ENCODE assay signal across 14 cellular contexts in the genomic region with DNA sequence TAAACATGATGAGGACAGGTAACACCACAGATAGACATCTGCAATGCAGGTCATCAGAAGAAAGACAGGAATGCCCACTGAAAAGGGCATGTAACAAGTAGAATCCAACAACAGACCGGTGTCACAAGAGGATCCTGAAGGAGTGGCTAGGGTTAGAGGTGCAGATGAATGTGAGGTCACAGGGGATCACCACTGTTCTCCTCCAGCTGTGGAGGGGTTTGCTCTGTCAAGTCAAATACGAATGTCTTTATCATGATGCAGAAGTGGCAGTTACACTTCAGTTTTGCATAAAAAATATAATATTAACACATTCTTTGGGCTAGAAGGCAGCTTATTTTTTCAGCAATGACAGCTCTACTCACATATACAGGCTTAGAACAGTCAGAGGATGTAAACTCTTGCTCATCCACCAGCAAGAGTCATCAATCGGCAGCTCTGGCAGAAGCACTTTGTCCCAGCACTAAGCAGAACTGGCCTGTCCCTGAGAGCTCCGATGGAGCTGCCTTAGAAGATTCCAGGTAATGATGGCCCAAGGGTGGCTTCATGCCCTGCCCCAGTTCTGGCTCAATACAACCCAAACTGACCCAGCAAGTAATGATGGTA.
DNase-seq lines count a peak whose midpoint lies in the region; ATAC-seq and TF ChIP-seq lines count a peak whose summit lies in the region.
"Had no signal": no experiment of that assay in that cellular context is flagged by ENCODE, and none has a peak within 500 bp of the region (broad histone marks: within the 10 kb centered on the region; RNA-seq: fewer than 3 reads in every experiment).

No MANE protein-coding gene starts in this region.

- peaks cover 15% of the 10 kb centered on the region for H3K4me1 ChIP-seq in smooth muscle cell (ENCODE audit: low read depth)

- no peaks in the 10 kb centered on the region for H3K9me3 ChIP-seq in smooth muscle cell (replicated peaks; ENCODE audit: low read depth)

- H3K4me3 Mint-ChIP-seq in activated T-cell treated with anti-CD3 and anti-CD28 coated beads, Interleukin-2, amount 50 U/mL, for 4 hours, result peak overlapping the region; percentile 27
- no peak overlapping the region for H3K4me3 Mint-ChIP-seq in activated CD8-positive, alpha-beta T cell treated with anti-CD3 and anti-CD28 coated beads for 36 hours
- H3K4me3 Mint-ChIP-seq in endothelial cell (ENCODE audit: unreplicated experiment), result no peak overlapping the region

- H3K27me3 Mint-ChIP-seq in activated T-cell treated with anti-CD3 and anti-CD28 coated beads, Interleukin-2, amount 50 U/mL, for 4 hours (ENCODE audit: low read depth), result no peaks in the 10 kb centered on the region
- H3K27me3 Mint-ChIP-seq in activated CD8-positive, alpha-beta T cell treated with anti-CD3 and anti-CD28 coated beads for 36 hours, result no peaks in the 10 kb centered on the region
- peaks cover 16% of the 10 kb centered on the region for H3K27me3 Mint-ChIP-seq in endothelial cell (ENCODE audit: unreplicated experiment)

- peaks cover 63% of the 10 kb centered on the region for H4K20me1 ChIP-seq in smooth muscle cell (ENCODE audit: low read depth)

- H3K36me3 Mint-ChIP-seq in activated T-cell treated with anti-CD3 and anti-CD28 coated beads, Interleukin-2, amount 50 U/mL, for 4 hours (ENCODE audit: insufficient read depth), result peaks cover 76% of the 10 kb centered on the region
- H3K36me3 Mint-ChIP-seq in activated CD8-positive, alpha-beta T cell treated with anti-CD3 and anti-CD28 coated beads for 36 hours (ENCODE audit: low read depth), result peaks cover 97% of the 10 kb centered on the region
- H3K36me3 Mint-ChIP-seq in endothelial cell (ENCODE audit: low read depth, unreplicated experiment), result peaks cover 60% of the 10 kb centered on the region

- no peaks in the 10 kb centered on the region for H3K27me3 ChIP-seq in smooth muscle cell (ENCODE audit: low read depth)
- H3K27me3 ChIP-seq: left lung had no signal

- 84% methylated on average over 4 of the region's 4 CpGs for WGBS in smooth muscle cell (ENCODE audit: low lambda C conversion rate)

- H3K27ac ChIP-seq in smooth muscle cell (ENCODE audit: low read depth), result peak overlapping the region; percentile 28
- H3K27ac ChIP-seq: left lung had no signal

- H3K4me2 ChIP-seq in smooth muscle cell, result no peak overlapping the region

- H3K27ac Mint-ChIP-seq in activated CD8-positive, alpha-beta T cell treated with anti-CD3 and anti-CD28 coated beads for 36 hours, result peak overlapping the region; percentile 69
- H3K27ac Mint-ChIP-seq in endothelial cell (ENCODE audit: unreplicated experiment), result peak overlapping the region; percentile 73

- no peak for TF ChIP-seq CTCF in activated CD8-positive, alpha-beta T cell treated with anti-CD3 and anti-CD28 coated beads for 36 hours (IDR thresholded peaks at IDR 0.05)
- TF ChIP-seq CTCF in endothelial cell (IDR thresholded peaks at IDR 0.05; ENCODE audit: unreplicated experiment) (no peak), smooth muscle cell (IDR thresholded peaks at IDR 0.05; ENCODE audit: borderline replicate concordance, insufficient read depth, poor library complexity, severe bottlenecking) (no peak)

- H3K9ac ChIP-seq in smooth muscle cell (ENCODE audit: low read depth), result no peak overlapping the region

- DNase-seq in activated T-cell treated with anti-CD3 and anti-CD28 coated beads, Interleukin-2, amount 50 U/mL, for 4 hours, result no peak
- no peak for DNase-seq in activated T-cell treated with anti-CD3 and anti-CD28 coated beads, Interleukin-2, amount 50 U/mL, for 1 hour
- DNase-seq in activated CD8-positive, alpha-beta T cell treated with anti-CD3 and anti-CD28 coated beads for 36 hours, result no peak
- DNase-seq in endothelial cell (ENCODE audit: low spot score), result no peak
- DNase-seq in smooth muscle cell (lab: John Stamatoyannopoulos, UW; ENCODE audit: unreplicated experiment), result no peak
- no peak for DNase-seq in GDM1 (lab: John Stamatoyannopoulos, UW)
- DNase-seq in NCI-H69 (lab: John Stamatoyannopoulos, UW), result no peak
- DNase-seq: cerebellar nuclear complex, COR-L47, left lung, NCI-H2107 had no signal

- peaks cover 32% of the 10 kb centered on the region for H3K79me2 ChIP-seq in smooth muscle cell (ENCODE audit: low read depth)

- intact Hi-C loops in activated CD8-positive, alpha-beta T cell treated with anti-CD3 and anti-CD28 coated beads for 36 hours (cut with micrococcal nuclease), result no loop called here

- POLR2A ChIA-PET in activated CD8-positive, alpha-beta T cell treated with anti-CD3 and anti-CD28 coated beads for 36 hours (lab: Charles Lee), result interaction anchor here (0.6 to 1.8 kb wide), 4 partner anchors 9 to 24 kb away, joined by 3 to 5 read pairs (median 4); no protein-coding TSS in a partner anchor

- H3K4me3 ChIP-seq in smooth muscle cell, result no peak overlapping the region
- H3K4me3 ChIP-seq: left lung had no signal

- peaks cover 3% of the 10 kb centered on the region for H3F3A ChIP-seq in smooth muscle cell (ENCODE audit: low read depth)

- peaks cover 8% of the 10 kb centered on the region for H3K9me3 Mint-ChIP-seq in activated T-cell treated with anti-CD3 and anti-CD28 coated beads, Interleukin-2, amount 50 U/mL, for 4 hours
- peaks cover 11% of the 10 kb centered on the region for H3K9me3 Mint-ChIP-seq in activated CD8-positive, alpha-beta T cell treated with anti-CD3 and anti-CD28 coated beads for 36 hours
- no peaks in the 10 kb centered on the region for H3K9me3 Mint-ChIP-seq in endothelial cell (ENCODE audit: unreplicated experiment)

- peak in 1 of 2 donors; percentile 49 for ATAC-seq in activated T-cell treated with anti-CD3 and anti-CD28 coated beads, Interleukin-2, amount 50 U/mL, for 4 hours
- ATAC-seq in activated CD8-positive, alpha-beta T cell treated with anti-CD3 and anti-CD28 coated beads for 36 hours, result peak; percentile 38
- no peak for ATAC-seq in HG03135 (IDR thresholded peaks at IDR 0.05; ENCODE audit: unreplicated experiment)
- ATAC-seq: left lung, Panc1, SK-N-SH treated with all-trans-retinoic acid at 6 μM for 48 hours had no signal

- H3K36me3 ChIP-seq in smooth muscle cell (ENCODE audit: low read depth), result no peaks in the 10 kb centered on the region

- H3K4me1 Mint-ChIP-seq in activated T-cell treated with anti-CD3 and anti-CD28 coated beads, Interleukin-2, amount 50 U/mL, for 4 hours (ENCODE audit: low read depth), result peaks cover 94% of the 10 kb centered on the region
- H3K4me1 Mint-ChIP-seq in activated CD8-positive, alpha-beta T cell treated with anti-CD3 and anti-CD28 coated beads for 36 hours (ENCODE audit: low read depth), result peaks cover 93% of the 10 kb centered on the region
- H3K4me1 Mint-ChIP-seq in endothelial cell (ENCODE audit: unreplicated experiment), result peaks cover 46% of the 10 kb centered on the region

- H2AFZ ChIP-seq in smooth muscle cell (ENCODE audit: low read depth), result no peak overlapping the region

- CTCF ChIA-PET in activated CD8-positive, alpha-beta T cell treated with anti-CD3 and anti-CD28 coated beads for 36 hours (lab: Charles Lee), result interaction anchor here (1.1 to 5.9 kb wide), 6 partner anchors 8 to 306 kb away, joined by 3 to 30 read pairs (median 4); no protein-coding TSS in a partner anchor
